Comparison of ENCODE assay signal across 8 cellular contexts in genomic region chr16:89560413-89561194, GRCh38. TPM values are rescaled to one million over a fixed set of nuclear protein-coding genes. Genes with fewer than 3 reads are reported as not detected.
A peak's percentile ranks its signal among the peaks of the same experiment; 100 is the strongest.
DNase-seq lines count a peak whose midpoint lies in the region; ATAC-seq, FAIRE-seq and TF ChIP-seq lines count a peak whose summit lies in the region.

RPL13 (plus strand) TSS chr16:89560682; CDS start chr16:89560960, 278 bp downstream.

- peak; percentile 70 for FAIRE-seq in GM12892 (lab: Jason Lieb, UNC)

- no peaks in the 10 kb centered on the region for H3K27me3 Mint-ChIP-seq in T-helper 1 cell treated with Interleukin-12 subunit alpha and Interleukin-12 subunit beta and Interleukin-4 antibody, amounts not matched to agents 30 μg/mL and 1 μg/mL, for 36 hours (ENCODE audit: low read depth)

- peak within 1 kb of the TSS; percentile 64 to 87 (median 72) for H3K4me3 ChIP-seq in upper lobe of left lung

- H3K4me1 Mint-ChIP-seq in T-helper 1 cell treated with Interleukin-12 subunit alpha and Interleukin-12 subunit beta and Interleukin-4 antibody, amounts not matched to agents 30 μg/mL and 1 μg/mL, for 36 hours (ENCODE audit: low read depth) = peaks cover 43% of the 10 kb centered on the region

- H3K27ac Mint-ChIP-seq in T-helper 1 cell treated with Interleukin-12 subunit alpha and Interleukin-12 subunit beta and Interleukin-4 antibody, amounts not matched to agents 30 μg/mL and 1 μg/mL, for 36 hours = peak within 1 kb of the TSS; percentile 100

- peak in 3 of 6 experiments; percentile 7 to 31 (median 24) for TF ChIP-seq CTCF in upper lobe of left lung (IDR thresholded peaks at IDR 0.05)

- intact Hi-C loops in left cardiac atrium (cut with DNase I) = no loop called here
- intact Hi-C loops in posterior vena cava (cut with DNase I) = no loop called here

- H3K36me3 ChIP-seq in upper lobe of left lung = peaks cover 19 to 57% (median 46%) of the 10 kb centered on the region in 4 donors

- peak; percentile 100 for TF ChIP-seq POLR2A in GM12892 (IDR thresholded peaks at IDR 0.05; ENCODE audit: low read depth, low read length)
- peak; percentile 72 to 100 (median 97) for TF ChIP-seq POLR2A in upper lobe of left lung (IDR thresholded peaks at IDR 0.05)

- H3K27ac ChIP-seq in upper lobe of left lung = peak within 1 kb of the TSS; percentile 94 to 99 (median 98)

- no peaks in the 10 kb centered on the region for H3K9me3 ChIP-seq in upper lobe of left lung

- H3K4me3 Mint-ChIP-seq in T-helper 1 cell treated with Interleukin-12 subunit alpha and Interleukin-12 subunit beta and Interleukin-4 antibody, amounts not matched to agents 30 μg/mL and 1 μg/mL, for 36 hours = peak within 1 kb of the TSS; percentile 98

- no peaks in the 10 kb centered on the region for H3K9me3 Mint-ChIP-seq in T-helper 1 cell treated with Interleukin-12 subunit alpha and Interleukin-12 subunit beta and Interleukin-4 antibody, amounts not matched to agents 30 μg/mL and 1 μg/mL, for 36 hours

- ATAC-seq in HG02870 (IDR thresholded peaks at IDR 0.05; ENCODE audit: unreplicated experiment) = peak; percentile 82
- ATAC-seq in left cardiac atrium = peak; percentile 94 to 97
- peak; percentile 96 to 97 for ATAC-seq in upper lobe of left lung (ENCODE audit: low FRiP score in 2 of 2)

- DNase-seq in GM12892 (ENCODE audit: insufficient read length) (peak; percentile 97), NCI-H1694 treated with DMSO at 0.1 percent for 48 hours (lab: John Stamatoyannopoulos, UW) (peak; percentile 82), amniotic stem cell (lab: John Stamatoyannopoulos, UW) (peak; percentile 94), left cardiac atrium (peak; percentile 96), posterior vena cava (ENCODE audit: low spot score) (peak; percentile 99), upper lobe of left lung (peak; percentile 96)

- H3K36me3 Mint-ChIP-seq in T-helper 1 cell treated with Interleukin-12 subunit alpha and Interleukin-12 subunit beta and Interleukin-4 antibody, amounts not matched to agents 30 μg/mL and 1 μg/mL, for 36 hours (ENCODE audit: low read depth) = peaks cover 38% of the 10 kb centered on the region

- peak in 1 of 4 donors; percentile 37 for TF ChIP-seq EP300 in upper lobe of left lung (IDR thresholded peaks at IDR 0.05)

- 0 to 1% methylated on average over 24 to 37 of the region's 88 CpGs for WGBS in upper lobe of left lung, 2 donors

- H3K27me3 ChIP-seq in upper lobe of left lung = no peaks in the 10 kb centered on the region

- H3K4me1 ChIP-seq in upper lobe of left lung = peaks cover 32 to 65% (median 48%) of the 10 kb centered on the region in 4 donors

RNA-seq across cellular contexts. Expression of gene RPL13, which starts in this region (rescaled TPM):
- polyA plus RNA-seq in GM12892 (2012; ENCODE audit: missing spikeins) = 4,006 TPM
- total RNA-seq in left cardiac atrium (1,000 to 10,000 TPM; 1,319 to 1,367 TPM), posterior vena cava (1,000 to 10,000 TPM; 1,338 to 1,459 TPM), upper lobe of left lung (1,000 to 10,000 TPM; 1,332 to 3,837 (median 2,323) TPM)

Comparison
In these comparisons a context has a peak if more than half of its experiments do, and no peak if none do; other contexts are left out.
1. Peak in every context shown above with its lines: DNase-seq, ATAC-seq, H3K4me3 ChIP-seq and H3K27ac ChIP-seq.